ENCODE assay signal across 8 cellular contexts in genomic region chr6:25017932-25018581, GRCh38.
A peak's percentile ranks its signal among the peaks of the same experiment; 100 is the strongest.
DNase-seq lines count a peak whose midpoint lies in the region; ATAC-seq and TF ChIP-seq lines count a peak whose summit lies in the region.

No MANE protein-coding gene starts in this region.

- intact Hi-C loops in PC-3 (cut with micrococcal nuclease) (no loop called here), vagina (cut with DNase I) (no loop called here)

- no peak overlapping the region for H3K9ac ChIP-seq in PC-3 (ENCODE audit: low read length)

- no TSS peak for BruUV-seq in PC-3 (replicated peaks; lab: Mats Ljungman, UMichigan)

- DNase-seq in GM12864 (ENCODE audit: low read depth) (peak; percentile 71), PC-3 (peak; percentile 79), fibroblast of the conjunctiva (ENCODE audit: low read depth) (peak; percentile 65), osteoblast (ENCODE audit: insufficient read length, low spot score, missing footprints) (peak; percentile 72), vagina (ENCODE audit: extremely low spot score in 2 of 2) (no peak), inferior parietal cortex (ENCODE audit: extremely low spot score) (no peak)
- peak; percentile 80 for DNase-seq in activated T-cell treated with anti-CD3 and anti-CD28 coated beads, Interleukin-2, amount 50 U/mL, for 1 hour

- TF ChIP-seq CTCF in GM12864 (IDR thresholded peaks at IDR 0.05; ENCODE audit: low read depth, low read length, missing control alignments) (peak; percentile 78), PC-3 (conservative IDR thresholded peaks at IDR 0.05; ENCODE audit: low read depth, low read length) (peak; percentile 91), osteoblast (IDR thresholded peaks at IDR 0.05; ENCODE audit: extremely low read depth, low read depth, low read length) (peak; percentile 79), vagina (IDR thresholded peaks at IDR 0.05) (peak; percentile 26 to 55 (median 38))

- no peaks in the 10 kb centered on the region for H3K9me3 ChIP-seq in PC-3 (ENCODE audit: low read length)
- no peaks in the 10 kb centered on the region for H3K9me3 ChIP-seq in osteoblast (ENCODE audit: low read depth, low read length)
- H3K9me3 ChIP-seq in vagina = no peaks in the 10 kb centered on the region

- CTCF ChIA-PET in PC-3 (lab: Charles Lee) = interaction anchor here (0.6 to 1.5 kb wide), 8 partner anchors 12 to 433 kb away, joined by 3 to 11 read pairs (median 4); no protein-coding TSS in a partner anchor

- peaks cover 13% of the 10 kb centered on the region for H3K4me1 ChIP-seq in PC-3 (ENCODE audit: insufficient read depth, low read length)
- H3K4me1 ChIP-seq in osteoblast (ENCODE audit: insufficient read depth, low read length) = peaks cover 26% of the 10 kb centered on the region
- H3K4me1 ChIP-seq in vagina = peaks cover 28% of the 10 kb centered on the region

- no peaks in the 10 kb centered on the region for H3K27me3 ChIP-seq in PC-3 (ENCODE audit: low read length)
- H3K27me3 ChIP-seq in osteoblast (ENCODE audit: insufficient read depth, low read length) = no peaks in the 10 kb centered on the region
- no peaks in the 10 kb centered on the region for H3K27me3 ChIP-seq in vagina

- H3K4me3 ChIP-seq in GM12864 (ENCODE audit: low read depth, low read length) = no peak overlapping the region
- no peak overlapping the region for H3K4me3 ChIP-seq in PC-3 (ENCODE audit: low read length)
- no peak overlapping the region for H3K4me3 ChIP-seq in osteoblast (ENCODE audit: insufficient read depth, low read length)
- no peak overlapping the region for H3K4me3 ChIP-seq in vagina

- H4K20me1 ChIP-seq in PC-3 (ENCODE audit: low read length) (no peaks in the 10 kb centered on the region), osteoblast (ENCODE audit: insufficient read depth, low read length) (no peaks in the 10 kb centered on the region)

- H3K79me2 ChIP-seq in PC-3 (ENCODE audit: low read length) (no peaks in the 10 kb centered on the region), osteoblast (ENCODE audit: insufficient read depth, low read length) (no peaks in the 10 kb centered on the region)

- no peaks in the 10 kb centered on the region for H3F3A ChIP-seq in PC-3 (ENCODE audit: low read length, unreplicated experiment)

- TF ChIP-seq POLR2A in vagina (IDR thresholded peaks at IDR 0.05) = no peak

- H3K27ac ChIP-seq in PC-3 (ENCODE audit: low read length) (no peak overlapping the region; the same call in 1 of the 2 replicates), osteoblast (ENCODE audit: low read depth, low read length) (no peak overlapping the region), vagina (no peak overlapping the region)

- H3K9me2 ChIP-seq in PC-3 (replicated peaks; ENCODE audit: low read length) = no peaks in the 10 kb centered on the region

- H3K4me2 ChIP-seq in PC-3 (ENCODE audit: low read length) (peak overlapping the region; percentile 55), osteoblast (ENCODE audit: insufficient read depth, low read length) (no peak overlapping the region)

- ATAC-seq in HG03095 (IDR thresholded peaks at IDR 0.05; ENCODE audit: unreplicated experiment) (peak; percentile 71), PC-3 (peak; percentile 73)

- POLR2A ChIA-PET in PC-3 (lab: Charles Lee; ENCODE audit: unreplicated experiment) = interaction anchor here (0.6 kb wide), 1 partner anchor 134 kb away, joined by 3 read pairs; no protein-coding TSS in a partner anchor

- H3K36me3 ChIP-seq in PC-3 (ENCODE audit: low read depth, low read length) (no peaks in the 10 kb centered on the region), osteoblast (ENCODE audit: insufficient read depth, low read length) (no peaks in the 10 kb centered on the region), vagina (no peaks in the 10 kb centered on the region)

- H2AFZ ChIP-seq in PC-3 (ENCODE audit: low read length) (no peak overlapping the region), osteoblast (ENCODE audit: low read length) (no peak overlapping the region)

Comparison
In these comparisons a context has a peak if more than half of its experiments do, and no peak if none do; other contexts are left out.
1. DNase-seq: peak in GM12864 (single experiment), PC-3 (single experiment), activated T-cell treated with anti-CD3 and anti-CD28 coated beads, Interleukin-2, amount 50 U/mL, for 1 hour (single experiment), fibroblast of the conjunctiva (single experiment) and osteoblast (single experiment); none in vagina (0 of 2) and inferior parietal cortex (single experiment).
2. CTCF ChIP-seq: peak in every context shown above with its lines; median percentile 91 in PC-3; 79 in osteoblast; 78 in GM12864; 38 in vagina.